ENCODE assay signal across 21 cellular contexts in genomic region chr7:780516-780915, GRCh38. TPM values are rescaled to one million over a fixed set of nuclear protein-coding genes. Genes with fewer than 3 reads are reported as not detected.
DNase-seq lines count a peak whose midpoint lies in the region; ATAC-seq and TF ChIP-seq lines count a peak whose summit lies in the region.
"Had no signal": no experiment of that assay in that cellular context is flagged by ENCODE, and none has a peak within 500 bp of the region (broad histone marks: within the 10 kb centered on the region; RNA-seq: fewer than 3 reads in every experiment).

No MANE protein-coding gene starts in this region.

- no peaks in the 10 kb centered on the region for H3K27me3 ChIP-seq in A673 (replicated peaks; ENCODE audit: insufficient read depth, low read depth, low read length, poor library complexity)
- H3K27me3 ChIP-seq in right cardiac atrium (ENCODE audit: control insufficient read depth, insufficient read depth), result no peaks in the 10 kb centered on the region
- H3K27me3 ChIP-seq in smooth muscle cell (ENCODE audit: low read depth), result no peaks in the 10 kb centered on the region

- H3K4me1 ChIP-seq in A673 (ENCODE audit: insufficient read depth, low read length, poor library complexity, severe bottlenecking), result peaks cover 63% of the 10 kb centered on the region
- no peaks in the 10 kb centered on the region for H3K4me1 ChIP-seq in right cardiac atrium (ENCODE audit: control insufficient read depth, insufficient read depth, low read length)
- H3K4me1 ChIP-seq in smooth muscle cell (ENCODE audit: low read depth), result no peaks in the 10 kb centered on the region

- H3K27ac Mint-ChIP-seq in osteocyte (ENCODE audit: unreplicated experiment), result peak overlapping the region; percentile 86

- H2AFZ ChIP-seq in smooth muscle cell (ENCODE audit: low read depth), result no peak overlapping the region

- DNase-seq in A673 (ENCODE audit: low spot score), result no peak
- peak; percentile 27 for DNase-seq in Right ventricle myocardium superior
- DNase-seq in right cardiac atrium, result peak in 1 of 3 donors; percentile 48
- no peak for DNase-seq in osteocyte (ENCODE audit: extremely low spot score, unreplicated experiment)
- no peak for DNase-seq in DMS 273 (lab: John Stamatoyannopoulos, UW; ENCODE audit: unreplicated experiment)
- no peak for DNase-seq in GM10266 (ENCODE audit: extremely low spot score)
- DNase-seq in smooth muscle cell (lab: John Stamatoyannopoulos, UW; ENCODE audit: unreplicated experiment), result no peak
- DNase-seq in COLO668 (lab: John Stamatoyannopoulos, UW; ENCODE audit: unreplicated experiment), result no peak
- DNase-seq: 8988T; AML-193; CD8-positive, alpha-beta memory T cell; DMS53; EL; Kasumi-1; NCI-H1694 treated with DMSO at 0.1 percent for 48 hours; NCI-H2081 treated with DMSO at 0.1 percent for 48 hours; NCI-H446 treated with DMSO at 0.1 percent for 48 hours; NCI-H526 treated with DMSO at 0.1 percent for 48 hours; OCI-M1; SHP77 had no signal

- H3K4me1 Mint-ChIP-seq in osteocyte (ENCODE audit: unreplicated experiment), result peaks cover 56% of the 10 kb centered on the region

- no peak overlapping the region for H3K4me3 Mint-ChIP-seq in osteocyte (ENCODE audit: unreplicated experiment)
- H3K4me3 Mint-ChIP-seq: CD8-positive, alpha-beta memory T cell had no signal

- peaks cover 24% of the 10 kb centered on the region for H3K36me3 Mint-ChIP-seq in osteocyte (ENCODE audit: unreplicated experiment)

- H3K4me3 ChIP-seq in A673 (ENCODE audit: low read depth, low read length, poor library complexity, severe bottlenecking) (no peak overlapping the region), right cardiac atrium (ENCODE audit: low read length) (no peak overlapping the region), smooth muscle cell (no peak overlapping the region)

- H3K27ac ChIP-seq in A673 (ENCODE audit: low read depth, low read length, poor library complexity, severe bottlenecking) (peak overlapping the region; percentile 43), right cardiac atrium (ENCODE audit: low read length) (peak overlapping the region; percentile 59), smooth muscle cell (ENCODE audit: low read depth) (no peak overlapping the region)
- H3K27ac ChIP-seq: C4-2B had no signal

- CTCF ChIA-PET in A673 (lab: Charles Lee), result interaction anchor here (1.0 kb wide), 1 partner anchor 32 kb away, joined by 4 read pairs; no protein-coding TSS in a partner anchor

- no peak overlapping the region for H3K9ac ChIP-seq in smooth muscle cell (ENCODE audit: low read depth)

- no peaks in the 10 kb centered on the region for H3K27me3 Mint-ChIP-seq in osteocyte (ENCODE audit: unreplicated experiment)
- H3K27me3 Mint-ChIP-seq: CD8-positive, alpha-beta memory T cell had no signal

- intact Hi-C loops in A673 (cut with micrococcal nuclease; ENCODE audit: unreplicated experiment) (loop anchor here (2.0 to 10.0 kb wide), 2 partner anchors 32 to 174 kb away; partner anchors contain the start of gene ADAP1), Right ventricle myocardium superior (cut with DNase I) (no loop called here), right cardiac atrium (cut with DNase I) (loop anchor here in 1 of 4 donors (10.0 kb wide), 1 partner anchor 94 kb away; the partner anchor contains the start of gene GET4)

- BruUV-seq in A673 (replicated peaks; lab: Mats Ljungman, UMichigan), result no TSS peak

- no peak for TF ChIP-seq CTCF in A673 (conservative IDR thresholded peaks at IDR 0.05; ENCODE audit: low read depth, low read length)
- TF ChIP-seq CTCF in osteocyte (IDR thresholded peaks at IDR 0.05), result no peak
- TF ChIP-seq CTCF in GM10266 (IDR thresholded peaks at IDR 0.05; ENCODE audit: control insufficient read depth, insufficient read depth, low read depth, missing control alignments), result no peak
- no peak for TF ChIP-seq CTCF in smooth muscle cell (IDR thresholded peaks at IDR 0.05; ENCODE audit: borderline replicate concordance, insufficient read depth, poor library complexity, severe bottlenecking)

- POLR2A ChIA-PET in A673 (lab: Charles Lee; ENCODE audit: low non-redundant PET), result no interaction called here

- H3K9me3 ChIP-seq in A673 (ENCODE audit: low read depth, low read length, poor library complexity, severe bottlenecking) (no peaks in the 10 kb centered on the region), right cardiac atrium (ENCODE audit: control insufficient read depth, low read length) (no peaks in the 10 kb centered on the region), smooth muscle cell (replicated peaks; ENCODE audit: low read depth) (no peaks in the 10 kb centered on the region)

- H3K4me2 ChIP-seq in smooth muscle cell, result no peak overlapping the region

- H3K36me3 ChIP-seq in A673 (ENCODE audit: insufficient read depth, low read length, poor library complexity, severe bottlenecking) (peaks cover 41% of the 10 kb centered on the region), smooth muscle cell (ENCODE audit: low read depth) (peaks cover 2% of the 10 kb centered on the region)

- no peaks in the 10 kb centered on the region for H3K9me3 Mint-ChIP-seq in osteocyte (ENCODE audit: unreplicated experiment)
- H3K9me3 Mint-ChIP-seq: CD8-positive, alpha-beta memory T cell had no signal

- WGBS in right cardiac atrium, result 77% methylated on average over 10 of the region's 10 CpGs
- 97% methylated on average over 10 of the region's 10 CpGs for WGBS in smooth muscle cell (ENCODE audit: low lambda C conversion rate)

- H4K20me1 ChIP-seq in smooth muscle cell (ENCODE audit: low read depth), result no peaks in the 10 kb centered on the region

- no peaks in the 10 kb centered on the region for H3F3A ChIP-seq in smooth muscle cell (ENCODE audit: low read depth)

- peak; percentile 76 for ATAC-seq in Right ventricle myocardium superior (ENCODE audit: poor library complexity)
- ATAC-seq in right cardiac atrium, result peak; percentile 27 to 50

- H3K79me2 ChIP-seq in smooth muscle cell (ENCODE audit: low read depth), result no peaks in the 10 kb centered on the region

RNA-seq across cellular contexts. Expression of gene SUN1, which starts 51.8 kb away (rescaled TPM):
- total RNA-seq in A673 (2021) (189 and 203 TPM in 2 replicates), Right ventricle myocardium superior (177 TPM), right cardiac atrium (100 to 1,000 TPM; 139 to 163 (median 147) TPM), osteocyte (212 and 226 TPM in 2 replicates), smooth muscle cell (55.4 and 90.3 TPM in 2 replicates)
- polyA plus RNA-seq in right cardiac atrium (86.9 TPM), smooth muscle cell (50.7 and 70.6 TPM in 2 replicates)

RNA-seq across cellular contexts. Expression of gene PRKAR1B, which starts 53.4 kb away (rescaled TPM):
- 27.2 and 29.0 TPM in 2 replicates for total RNA-seq in A673 (2021)
- 16.5 TPM for total RNA-seq in Right ventricle myocardium superior
- 10 to 100 TPM; 22.6 to 38.3 (median 25.1) TPM for total RNA-seq in right cardiac atrium
- polyA plus RNA-seq in right cardiac atrium, result 20.7 TPM
- 10.9 and 12.0 TPM in 2 replicates for total RNA-seq in osteocyte
- 5.3 and 6.7 TPM in 2 replicates for total RNA-seq in smooth muscle cell
- polyA plus RNA-seq in smooth muscle cell, result 9.6 and 10.1 TPM in 2 replicates

RNA-seq across cellular contexts. Expression of gene DNAAF5, which starts 54.0 kb away (rescaled TPM):
- total RNA-seq in A673 (2021) (74.4 and 78.1 TPM in 2 replicates), Right ventricle myocardium superior (19.3 TPM), right cardiac atrium (10 to 100 TPM; 12.0 to 20.7 (median 16.1) TPM), osteocyte (28.1 and 36.9 TPM in 2 replicates), smooth muscle cell (9.9 and 17.0 TPM in 2 replicates)
- polyA plus RNA-seq in right cardiac atrium (10.2 TPM), smooth muscle cell (13.4 and 13.9 TPM in 2 replicates)
